Comparison of ENCODE assay signal across 20 cellular contexts in genomic region chr1:156847591-156848460, GRCh38. TPM values are rescaled to one million over a fixed set of nuclear protein-coding genes. Genes with fewer than 3 reads are reported as not detected.
DNase-seq lines count a peak whose midpoint lies in the region; ATAC-seq and TF ChIP-seq lines count a peak whose summit lies in the region.
"Had no signal": no experiment of that assay in that cellular context is flagged by ENCODE, and none has a peak within 500 bp of the region (broad histone marks: within the 10 kb centered on the region; RNA-seq: fewer than 3 reads in every experiment).

No MANE protein-coding gene starts in this region.

- peaks cover 8 to 53% (median 30%) of the 10 kb centered on the region in 4 donors for H3K4me1 Mint-ChIP-seq in CD4-positive, alpha-beta memory T cell
- H3K4me1 Mint-ChIP-seq in activated T-helper 17 cell treated with anti-CD3 and anti-CD28 coated beads, Interleukin-2, amount 50 U/mL, for 72 hours, result peaks cover 6% of the 10 kb centered on the region
- peaks cover 40% of the 10 kb centered on the region for H3K4me1 Mint-ChIP-seq in nephron progenitor cell

- ATAC-seq in activated T-helper 17 cell treated with anti-CD3 and anti-CD28 coated beads, Interleukin-2, amount 50 U/mL, for 72 hours (replicated peaks), result no peak
- no peak for ATAC-seq in HG03280 (IDR thresholded peaks at IDR 0.05; ENCODE audit: unreplicated experiment)
- ATAC-seq: HepG2 had no signal

- no peaks in the 10 kb centered on the region for H3K9me3 Mint-ChIP-seq in CD4-positive, alpha-beta memory T cell
- H3K9me3 Mint-ChIP-seq in activated T-helper 17 cell treated with anti-CD3 and anti-CD28 coated beads, Interleukin-2, amount 50 U/mL, for 72 hours, result no peaks in the 10 kb centered on the region
- no peaks in the 10 kb centered on the region for H3K9me3 Mint-ChIP-seq in nephron progenitor cell
- H3K9me3 Mint-ChIP-seq: activated B cell treated with CpG ODN at 0.5 μM for 24 hours; activated T-cell treated with anti-CD3 and anti-CD28 coated beads, Interleukin-2, amount 50 U/mL, for 4 hours; naive B cell had no signal

- POLR2A ChIA-PET in CD4-positive, alpha-beta memory T cell (lab: Charles Lee; ENCODE audit: partially characterized antibody), result interaction anchor here (0.6 to 2.3 kb wide), 11 partner anchors 9 to 80 kb away, joined by 3 to 13 read pairs (median 5); partner anchors contain the start of genes INSRR, NTRK1 and SH2D2A

- no peak overlapping the region for H3K27ac ChIP-seq in CD4-positive, alpha-beta memory T cell (ENCODE audit: low read depth, low read length)
- H3K27ac ChIP-seq: brain microvascular endothelial cell, sigmoid colon had no signal

- peaks cover 23 to 30% of the 10 kb centered on the region in 2 donors for H3K27me3 Mint-ChIP-seq in CD4-positive, alpha-beta memory T cell
- H3K27me3 Mint-ChIP-seq in activated T-helper 17 cell treated with anti-CD3 and anti-CD28 coated beads, Interleukin-2, amount 50 U/mL, for 72 hours, result peaks cover 10% of the 10 kb centered on the region
- peaks cover 93% of the 10 kb centered on the region for H3K27me3 Mint-ChIP-seq in nephron progenitor cell (ENCODE audit: low read depth, poor library complexity)

- TF ChIP-seq CTCF in nephron progenitor cell (IDR thresholded peaks at IDR 0.05), result no peak

- H3K4me3 Mint-ChIP-seq in CD4-positive, alpha-beta memory T cell, result peak overlapping the region in 5 of 8 donors; percentile 17 to 76 (median 69)
- peak overlapping the region; percentile 68 for H3K4me3 Mint-ChIP-seq in activated T-helper 17 cell treated with anti-CD3 and anti-CD28 coated beads, Interleukin-2, amount 50 U/mL, for 72 hours
- no peak overlapping the region for H3K4me3 Mint-ChIP-seq in nephron progenitor cell
- H3K4me3 Mint-ChIP-seq: activated B cell treated with CpG ODN at 0.5 μM for 24 hours; activated T-cell treated with anti-CD3 and anti-CD28 coated beads, Interleukin-2, amount 50 U/mL, for 4 hours had no signal

- no peaks in the 10 kb centered on the region for H3K36me3 ChIP-seq in CD4-positive, alpha-beta memory T cell (ENCODE audit: insufficient read depth, low read length)
- H3K36me3 ChIP-seq in H7 (replicated peaks; ENCODE audit: control insufficient read depth, insufficient read depth, low read length) (no peaks in the 10 kb centered on the region), iPS-15b (ENCODE audit: control insufficient read depth, insufficient read depth, low read length) (no peaks in the 10 kb centered on the region)
- H3K36me3 ChIP-seq: brain microvascular endothelial cell, sigmoid colon had no signal

- no peaks in the 10 kb centered on the region for H3K36me3 Mint-ChIP-seq in CD4-positive, alpha-beta memory T cell
- no peaks in the 10 kb centered on the region for H3K36me3 Mint-ChIP-seq in activated T-helper 17 cell treated with anti-CD3 and anti-CD28 coated beads, Interleukin-2, amount 50 U/mL, for 72 hours (ENCODE audit: low read depth)
- no peaks in the 10 kb centered on the region for H3K36me3 Mint-ChIP-seq in nephron progenitor cell (ENCODE audit: low read depth)
- H3K36me3 Mint-ChIP-seq: naive B cell had no signal

- H3K27me3 ChIP-seq in CD4-positive, alpha-beta memory T cell (ENCODE audit: insufficient read depth, low read length), result peaks cover 5% of the 10 kb centered on the region
- peaks cover 91% of the 10 kb centered on the region for H3K27me3 ChIP-seq in H7 (ENCODE audit: control insufficient read depth, insufficient read depth, low read length)
- peaks cover 98% of the 10 kb centered on the region for H3K27me3 ChIP-seq in iPS-15b (ENCODE audit: control insufficient read depth, insufficient read depth, low read length)

- DNase-seq in CD4-positive, alpha-beta memory T cell, result no peak
- peak; percentile 29 for DNase-seq in H7
- no peak for DNase-seq in nephron progenitor cell
- DNase-seq in NCI-H1105 (lab: John Stamatoyannopoulos, UW), result no peak
- DNase-seq in DMS 273 (lab: John Stamatoyannopoulos, UW; ENCODE audit: unreplicated experiment), result no peak
- DNase-seq: activated B cell treated with CpG ODN at 0.5 μM for 24 hours; brain microvascular endothelial cell; Caco-2; DND-41; left cardiac atrium; naive B cell; NCI-H1417; NCI-H2107; NK-92 treated with Interleukin-12 subunit alpha and Interleukin-12 subunit beta, amount 100 ng/mL, for 24 hours; sigmoid colon had no signal

- CTCF ChIA-PET in CD4-positive, alpha-beta memory T cell (lab: Charles Lee; ENCODE audit: partially characterized antibody), result interaction anchor here (0.6 to 5.9 kb wide), 12 partner anchors 9 to 158 kb away, joined by 3 to 47 read pairs (median 4); partner anchors contain the start of genes INSRR and NTRK1

- H3K9me3 ChIP-seq in CD4-positive, alpha-beta memory T cell (ENCODE audit: control insufficient read depth in 1 of 2, low read length in 2 of 2), result no peaks in the 10 kb centered on the region
- H3K9me3 ChIP-seq in iPS-15b (ENCODE audit: control insufficient read depth, insufficient read depth, low read length), result no peaks in the 10 kb centered on the region
- H3K9me3 ChIP-seq: Caco-2, sigmoid colon had no signal

- intact Hi-C loops in CD4-positive, alpha-beta memory T cell (cut with micrococcal nuclease), result no loop called here

- no peak overlapping the region for H3K4me3 ChIP-seq in CD4-positive, alpha-beta memory T cell (ENCODE audit: low read length in 2 of 2)
- H3K4me3 ChIP-seq in H7 (ENCODE audit: insufficient read depth, low read depth, low read length), result no peak overlapping the region; the same call in 1 of the 2 replicates
- peak overlapping the region; percentile 52 for H3K4me3 ChIP-seq in iPS-15b (ENCODE audit: low read depth, low read length)
- H3K4me3 ChIP-seq: sigmoid colon had no signal

- peak overlapping the region in 5 of 7 donors; percentile 43 to 87 (median 80) for H3K27ac Mint-ChIP-seq in CD4-positive, alpha-beta memory T cell
- H3K27ac Mint-ChIP-seq in activated T-helper 17 cell treated with anti-CD3 and anti-CD28 coated beads, Interleukin-2, amount 50 U/mL, for 72 hours, result no peak overlapping the region
- no peak overlapping the region for H3K27ac Mint-ChIP-seq in nephron progenitor cell
- H3K27ac Mint-ChIP-seq: activated B cell treated with CpG ODN at 0.5 μM for 24 hours had no signal

- no peak overlapping the region for H3K9ac ChIP-seq in iPS-15b (ENCODE audit: low read depth, low read length)

- peaks cover 25% of the 10 kb centered on the region for H3K4me1 ChIP-seq in CD4-positive, alpha-beta memory T cell (ENCODE audit: insufficient read depth, low read length)
- peaks cover 6% of the 10 kb centered on the region for H3K4me1 ChIP-seq in iPS-15b (ENCODE audit: control insufficient read depth, insufficient read depth, low read length)
- H3K4me1 ChIP-seq: Caco-2 had no signal

RNA-seq across cellular contexts. Expression of gene INSRR, which starts 11.1 kb away (rescaled TPM):
- under 1 TPM in 1 of 2 experiments, not detected in 1; 0.06 TPM for total RNA-seq in CD4-positive, alpha-beta memory T cell
- not detected for polyA plus RNA-seq in CD4-positive, alpha-beta memory T cell
- not detected in 2 replicates for total RNA-seq in H7 (2014; rRNA removed; shearing (Covaris generic))
- under 1 TPM; 0.04 to 0.66 TPM for total RNA-seq in activated T-helper 17 cell treated with anti-CD3 and anti-CD28 coated beads, Interleukin-2, amount 50 U/mL, for 72 hours
- total RNA-seq: activated B cell treated with CpG ODN at 0.5 μM for 24 hours, Caco-2, HepG2, sigmoid colon had no signal
- polyA plus RNA-seq: HepG2 had no signal

RNA-seq across cellular contexts. Expression of gene NTRK1, which starts 12.8 kb away (rescaled TPM):
- under 1 TPM in 1 of 2 experiments, not detected in 1; 0.23 TPM for total RNA-seq in CD4-positive, alpha-beta memory T cell
- polyA plus RNA-seq in CD4-positive, alpha-beta memory T cell, result not detected
- total RNA-seq in H7 (2014; rRNA removed; shearing (Covaris generic)), result 0.07 and 0.22 TPM in 2 replicates
- total RNA-seq in activated T-helper 17 cell treated with anti-CD3 and anti-CD28 coated beads, Interleukin-2, amount 50 U/mL, for 72 hours, result 10 to 100 TPM in 1 of 2 donors, 1 to 10 TPM in 1; 2.5 to 13.3 TPM
- total RNA-seq: Caco-2, HepG2 had no signal
- polyA plus RNA-seq: HepG2 had no signal

RNA-seq across cellular contexts. Expression of gene SH2D2A, which starts 31.2 kb away (rescaled TPM):
- 10 to 100 TPM; 55.1 to 63.6 TPM for total RNA-seq in CD4-positive, alpha-beta memory T cell
- polyA plus RNA-seq in CD4-positive, alpha-beta memory T cell, result 10 to 100 TPM; 29.1 to 53.9 TPM
- total RNA-seq in H7 (2014; rRNA removed; shearing (Covaris generic)), result 4.3 and 8.4 TPM in 2 replicates
- total RNA-seq in activated T-helper 17 cell treated with anti-CD3 and anti-CD28 coated beads, Interleukin-2, amount 50 U/mL, for 72 hours, result 100 to 1,000 TPM; 173 to 257 TPM

RNA-seq across cellular contexts. Expression of gene PEAR1, which starts 45.7 kb away (rescaled TPM):
- total RNA-seq in CD4-positive, alpha-beta memory T cell, result under 1 TPM; 0.32 to 0.36 TPM
- not detected for polyA plus RNA-seq in CD4-positive, alpha-beta memory T cell
- 1.2 and 1.8 TPM in 2 replicates for total RNA-seq in H7 (2014; rRNA removed; shearing (Covaris generic))
- not detected for total RNA-seq in activated T-helper 17 cell treated with anti-CD3 and anti-CD28 coated beads, Interleukin-2, amount 50 U/mL, for 72 hours
- total RNA-seq: activated B cell treated with CpG ODN at 0.5 μM for 24 hours had no signal

Comparison
In these comparisons a context has a peak if more than half of its experiments do, and no peak if none do; other contexts are left out.
1. H3K27ac Mint-ChIP-seq: peak in CD4-positive, alpha-beta memory T cell (5 of 7); none in activated T-helper 17 cell treated with anti-CD3 and anti-CD28 coated beads, Interleukin-2, amount 50 U/mL, for 72 hours (single experiment) and nephron progenitor cell (single experiment).